8 cellular contexts compared by ENCODE assay signal in the genomic region with DNA sequence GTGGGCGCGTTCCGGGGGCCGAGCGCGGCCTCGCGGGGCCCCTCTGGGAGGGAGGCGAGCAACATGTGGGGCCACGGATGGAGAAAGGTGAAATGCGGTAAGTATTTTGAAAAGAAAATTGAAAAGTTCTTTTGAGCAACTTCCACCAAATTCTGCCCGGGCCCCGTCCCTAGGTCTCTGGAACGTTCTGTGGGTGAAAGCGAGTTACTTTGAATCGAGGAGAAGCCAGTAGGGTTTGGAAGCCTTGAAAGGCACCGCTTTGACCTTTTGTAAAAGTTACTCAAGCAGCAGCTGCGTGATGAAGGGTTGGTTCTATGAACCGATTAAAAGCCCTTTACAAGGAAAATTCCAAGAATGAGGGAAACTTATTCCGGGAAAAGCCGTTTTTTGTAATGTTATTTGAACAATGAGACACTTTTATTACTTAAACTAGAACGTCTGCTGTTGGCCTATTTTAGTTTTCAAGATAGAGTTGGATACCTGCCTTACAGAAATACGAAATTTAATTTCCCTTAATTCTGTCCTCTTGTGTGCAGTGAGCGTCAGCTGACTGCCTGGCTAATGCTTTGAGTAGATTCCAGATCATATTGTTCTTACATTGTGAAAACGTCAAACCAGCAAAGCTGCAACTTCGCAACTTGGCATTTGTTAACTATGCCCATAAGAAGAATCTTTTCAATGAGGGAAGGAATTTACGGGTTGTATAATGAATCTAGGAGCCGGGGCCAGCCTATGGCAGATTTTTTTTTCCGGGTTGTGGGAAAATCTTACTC. TPM values are rescaled to one million over a fixed set of nuclear protein-coding genes. Genes with fewer than 3 reads are reported as not detected.
DNase-seq lines count a peak whose midpoint lies in the region; ATAC-seq, FAIRE-seq and TF ChIP-seq lines count a peak whose summit lies in the region.

No MANE protein-coding gene starts in this region.

- H4K20me1 ChIP-seq in SK-N-SH (ENCODE audit: insufficient read depth), result peaks cover 35% of the 10 kb centered on the region
- no peaks in the 10 kb centered on the region for H4K20me1 ChIP-seq in endothelial cell of umbilical vein (replicated peaks; ENCODE audit: control insufficient read depth, extremely low read depth, insufficient read depth, low read length)

- no peak for TF ChIP-seq POLR2A in endothelial cell of umbilical vein (IDR thresholded peaks at IDR 0.05; ENCODE audit: low read depth, low read length)
- TF ChIP-seq POLR2A in uterus (IDR thresholded peaks at IDR 0.05), result peak in 1 of 2 donors; percentile 13

- no peak for TF ChIP-seq RAD21 in SK-N-SH (IDR thresholded peaks at IDR 0.05; ENCODE audit: low read length)

- dilution Hi-C loops in endothelial cell of umbilical vein (cut with MboI; ENCODE audit: extremely low pct_ligation_motif_present, low sequenced_read_pairs), result no loop called here

- BruUV-seq in endothelial cell of umbilical vein (replicated peaks; lab: Mats Ljungman, UMichigan), result TSS peak; percentile 43

- H3K9me2 ChIP-seq in SK-N-SH, result no peaks in the 10 kb centered on the region

- peak overlapping the region; percentile 75 for H3K4me2 ChIP-seq in SK-N-SH
- peak overlapping the region; percentile 99 for H3K4me2 ChIP-seq in endothelial cell of umbilical vein (ENCODE audit: insufficient read depth, low read length)

- POLR2A ChIA-PET in SK-N-SH (lab: Yijun Ruan, JAX) (interaction anchor here (1.4 kb wide), 1 partner anchor 118 kb away, joined by 3 read pairs; the partner anchor contains the start of gene LIMA1), endothelial cell of umbilical vein (lab: Charles Lee) (interaction anchor here (0.7 kb wide), 1 partner anchor 28 kb away, joined by 4 read pairs; no protein-coding TSS in a partner anchor)

- 2% methylated on average over 29 of the region's 29 CpGs for whole genome bisulfite sequencing in SK-N-SH (ENCODE audit: low lambda C conversion rate)

- TF ChIP-seq CTCF in SK-N-SH (IDR thresholded peaks at IDR 0.05) (no peak), endothelial cell of umbilical vein (IDR thresholded peaks at IDR 0.05; ENCODE audit: extremely low read depth in 1 of 2, insufficient read depth in 1 of 2, low read depth in 1 of 2, low read length in 2 of 2) (no peak), uterus (IDR thresholded peaks at IDR 0.05) (no peak)

- H3K4me1 ChIP-seq in HAP-1 (peaks cover 6% of the 10 kb centered on the region), SK-N-SH (ENCODE audit: control insufficient read depth in 1 of 2, insufficient read depth in 2 of 2, low read depth in 1 of 2, low read length in 1 of 2) (peaks cover 0 to 4% of the 10 kb centered on the region in 2 experiments; a peak in 3 of 4 replicates), endothelial cell of umbilical vein (ENCODE audit: control insufficient read depth, extremely low read depth, insufficient read depth, low read length) (peaks cover 17% of the 10 kb centered on the region), mononuclear cell (ENCODE audit: insufficient read depth, low read length) (peaks cover 17% of the 10 kb centered on the region), uterus (peaks cover 0 to 17% of the 10 kb centered on the region in 2 donors)

- H3K4me3 ChIP-seq in HAP-1, result peak overlapping the region; percentile 92
- peak overlapping the region; percentile 86 to 88 for H3K4me3 ChIP-seq in SK-N-SH (ENCODE audit: low read depth in 2 of 2, low read length in 1 of 2)
- peak overlapping the region; percentile 71 to 90 (median 74) for H3K4me3 ChIP-seq in endothelial cell of umbilical vein (replicated peaks in 1 of 3; ENCODE audit: insufficient read depth in 1 of 3, low read depth in 1 of 3, low read length in 3 of 3)
- peak overlapping the region; percentile 77 for H3K4me3 ChIP-seq in mononuclear cell (ENCODE audit: low read length)
- peak overlapping the region; percentile 65 to 85 for H3K4me3 ChIP-seq in uterus

- H3K36me3 ChIP-seq in HAP-1 (replicated peaks) (no peaks in the 10 kb centered on the region; the same call in 1 of the 2 replicates), SK-N-SH (replicated peaks in 1 of 2; ENCODE audit: control insufficient read depth in 1 of 2, insufficient read depth in 2 of 2, low read length in 1 of 2) (peaks cover 0 to 2% of the 10 kb centered on the region in 2 experiments), endothelial cell of umbilical vein (ENCODE audit: control insufficient read depth in 2 of 2, extremely low read depth in 1 of 2, insufficient read depth in 2 of 2, low read length in 2 of 2) (no peaks in the 10 kb centered on the region), uterus (no peaks in the 10 kb centered on the region)

- ATAC-seq in HG03565 (IDR thresholded peaks at IDR 0.05; ENCODE audit: unreplicated experiment), result no peak

- intact Hi-C loops in endothelial cell of umbilical vein (cut with micrococcal nuclease), result no loop called here
- intact Hi-C loops in uterus (cut with DNase I; ENCODE audit: low total_unique reads), result no loop called here

- no peak; a peak in 1 of 4 replicates for TF ChIP-seq EP300 in SK-N-SH (IDR thresholded peaks at IDR 0.05; ENCODE audit: borderline replicate concordance in 1 of 2, low read depth in 1 of 2, low read length in 1 of 2)

- CTCF ChIA-PET in SK-N-SH (lab: Yijun Ruan, JAX) (interaction anchor here (0.6 to 1.3 kb wide), 3 partner anchors 28 to 107 kb away, joined by 3 read pairs; no protein-coding TSS in a partner anchor), endothelial cell of umbilical vein (lab: Charles Lee) (interaction anchor here (2.4 kb wide), 1 partner anchor 87 kb away, joined by 8 read pairs; no protein-coding TSS in a partner anchor)

- H3K79me2 ChIP-seq in SK-N-SH (ENCODE audit: insufficient read depth) (peaks cover 56% of the 10 kb centered on the region), endothelial cell of umbilical vein (ENCODE audit: control insufficient read depth, insufficient read depth, low read length) (peaks cover 56% of the 10 kb centered on the region)

- H3K9me1 ChIP-seq in endothelial cell of umbilical vein (replicated peaks; ENCODE audit: control insufficient read depth, extremely low read depth, insufficient read depth, low read length), result no peaks in the 10 kb centered on the region

- H2AFZ ChIP-seq in SK-N-SH (ENCODE audit: low read depth), result peak overlapping the region; percentile 67; the same call in 1 of the 2 replicates
- H2AFZ ChIP-seq in endothelial cell of umbilical vein (ENCODE audit: low read depth, low read length), result peak overlapping the region; percentile 3

- peak; percentile 15 for FAIRE-seq in endothelial cell of umbilical vein (lab: Jason Lieb, UNC)

- H3K27me3 ChIP-seq in HAP-1 (ENCODE audit: low read depth) (no peaks in the 10 kb centered on the region), SK-N-SH (ENCODE audit: insufficient read depth) (no peaks in the 10 kb centered on the region), endothelial cell of umbilical vein (ENCODE audit: control insufficient read depth in 2 of 2, insufficient read depth in 2 of 2, low read length in 2 of 2) (no peaks in the 10 kb centered on the region), mononuclear cell (ENCODE audit: insufficient read depth, low read length) (no peaks in the 10 kb centered on the region), uterus (no peaks in the 10 kb centered on the region)

- peak overlapping the region; percentile 82 for H3K9ac ChIP-seq in SK-N-SH
- peak overlapping the region; percentile 82 for H3K9ac ChIP-seq in endothelial cell of umbilical vein (replicated peaks; ENCODE audit: extremely low read depth, insufficient read depth, low read length)

- in situ Hi-C loops in Caki2 (cut with HindIII; ENCODE audit: low pct_unique_long_range_greater_than_20kb, low sequenced_read_pairs), result no loop called here
- in situ Hi-C loops in HAP-1 (cut with MboI; ENCODE audit: low sequenced_read_pairs), result no loop called here

- peaks cover 25% of the 10 kb centered on the region for H3F3A ChIP-seq in SK-N-SH (replicated peaks; ENCODE audit: insufficient read depth)

- DNase-seq in Caki2 (ENCODE audit: low read depth) (peak; percentile 44), HAP-1 (ENCODE audit: low spot score in 2 of 2) (peak in 1 of 2 experiments; percentile 35), SK-N-SH (no peak), endothelial cell of umbilical vein (ENCODE audit: low read depth, low spot score) (peak; percentile 71), uterus (peak in 1 of 2 donors; percentile 24), NOMO-1 treated with DMSO at 0.1 percent for 48 hours (lab: John Stamatoyannopoulos, UW; ENCODE audit: unreplicated experiment) (no peak)

- peak overlapping the region; percentile 88 to 92 for H3K27ac ChIP-seq in SK-N-SH (ENCODE audit: low read depth in 2 of 2, low read length in 1 of 2)
- peak overlapping the region; percentile 32 for H3K27ac ChIP-seq in endothelial cell of umbilical vein (ENCODE audit: insufficient read depth, low read depth, low read length)
- H3K27ac ChIP-seq in uterus, result peak overlapping the region; percentile 81 to 91

- H3K9me3 ChIP-seq in HAP-1, result no peaks in the 10 kb centered on the region
- no peaks in the 10 kb centered on the region for H3K9me3 ChIP-seq in SK-N-SH
- no peaks in the 10 kb centered on the region for H3K9me3 ChIP-seq in endothelial cell of umbilical vein (replicated peaks; ENCODE audit: control insufficient read depth, insufficient read depth, low read length)
- H3K9me3 ChIP-seq in mononuclear cell (ENCODE audit: low read depth, low read length), result no peaks in the 10 kb centered on the region
- H3K9me3 ChIP-seq in uterus, result no peaks in the 10 kb centered on the region

RNA-seq across cellular contexts. Expression of gene LARP4, which starts 0.9 kb away (rescaled TPM):
- total RNA-seq in Caki2 (2014; rRNA removed; shearing (Covaris generic); ENCODE audit: low replicate concordance), result 13.0 and 26.5 TPM in 2 replicates
- polyA plus RNA-seq in SK-N-SH (2012; rRNA removed), result 10.8 and 12.9 TPM in 2 replicates
- polyA plus RNA-seq in SK-N-SH (2012; cell fraction: cytosol; rRNA removed), result 12.5 and 12.7 TPM in 2 replicates
- 7.8 and 15.5 TPM in 2 replicates for polyA plus RNA-seq in SK-N-SH (2012; cell fraction: nucleus; rRNA removed)
- total RNA-seq in endothelial cell of umbilical vein, result 59.4 and 69.6 TPM in 2 replicates
- polyA plus RNA-seq in endothelial cell of umbilical vein, result 8.1 and 8.9 TPM in 2 replicates
- 13.2 and 13.5 TPM in 2 replicates for polyA plus RNA-seq in endothelial cell of umbilical vein (2011; cell fraction: cytosol; rRNA removed)
- 22.0 and 31.3 TPM in 2 replicates for polyA plus RNA-seq in endothelial cell of umbilical vein (2011; cell fraction: nucleus; rRNA removed)
- 38.6 and 50.8 TPM in 2 replicates for polyA plus RNA-seq in endothelial cell of umbilical vein (2012)
- polyA minus RNA-seq in endothelial cell of umbilical vein, result 34.5 and 39.9 TPM in 2 replicates
- 58.5 TPM for polyA minus RNA-seq in endothelial cell of umbilical vein (2011; cell fraction: cytosol; rRNA and poly(A)+ RNA removed)
- 27.2 and 41.5 TPM in 2 replicates for polyA minus RNA-seq in endothelial cell of umbilical vein (2011; cell fraction: nucleus; rRNA and poly(A)+ RNA removed)
- 41.8 TPM for total RNA-seq in mononuclear cell
- 10 to 100 TPM; 15.9 to 98.6 (median 70.8) TPM for total RNA-seq in uterus

RNA-seq across cellular contexts. Expression of gene FAM186A, which starts 5.2 kb away (rescaled TPM):
- total RNA-seq in Caki2 (2014; rRNA removed; shearing (Covaris generic); ENCODE audit: low replicate concordance), result not detected in 2 replicates
- polyA plus RNA-seq in SK-N-SH (2012; rRNA removed) (not detected in 2 replicates), endothelial cell of umbilical vein (not detected in 2 replicates)
- not detected in 2 replicates for polyA plus RNA-seq in SK-N-SH (2012; cell fraction: cytosol; rRNA removed)
- not detected in 2 replicates for polyA plus RNA-seq in SK-N-SH (2012; cell fraction: nucleus; rRNA removed)
- total RNA-seq in endothelial cell of umbilical vein (not detected in 2 replicates), mononuclear cell (0.10 TPM), uterus (not detected)
- polyA plus RNA-seq in endothelial cell of umbilical vein (2011; cell fraction: cytosol; rRNA removed), result not detected in 2 replicates
- not detected in 2 replicates for polyA plus RNA-seq in endothelial cell of umbilical vein (2011; cell fraction: nucleus; rRNA removed)
- not detected in 2 replicates for polyA plus RNA-seq in endothelial cell of umbilical vein (2012)
- polyA minus RNA-seq in endothelial cell of umbilical vein, result not detected in 2 replicates
- polyA minus RNA-seq in endothelial cell of umbilical vein (2011; cell fraction: cytosol; rRNA and poly(A)+ RNA removed), result not detected
- polyA minus RNA-seq in endothelial cell of umbilical vein (2011; cell fraction: nucleus; rRNA and poly(A)+ RNA removed), result not detected in 2 replicates

Comparison
In these comparisons a context has a peak if more than half of its experiments do, and no peak if none do; other contexts are left out.
1. DNase-seq: peak in Caki2 (single experiment) and endothelial cell of umbilical vein (single experiment); none in SK-N-SH (single experiment) and NOMO-1 treated with DMSO at 0.1 percent for 48 hours (single experiment).
2. H3K27ac ChIP-seq: peak in every context shown above with its lines; median percentile 90 in SK-N-SH; 86 in uterus; 32 in endothelial cell of umbilical vein.
3. Peak in every context shown above with its lines, with median percentiles within 50 percentile points of each other: H3K4me3 ChIP-seq.